In genomic region chr13:39684531-39685137, GRCh38 we compare ENCODE assay signal across 8 cellular contexts. TPM values are rescaled to one million over a fixed set of nuclear protein-coding genes. Genes with fewer than 3 reads are reported as not detected.
DNase-seq lines count a peak whose midpoint lies in the region; ATAC-seq lines count a peak whose summit lies in the region.

No MANE protein-coding gene starts in this region.

- DNase-seq in SIG-M5 treated with dmso at 0.1 percent for 504 hours (lab: John Stamatoyannopoulos, UW; ENCODE audit: unreplicated experiment) (peak; percentile 41), SIG-M5 (lab: John Stamatoyannopoulos, UW) (no peak), NCI-H526 (lab: John Stamatoyannopoulos, UW) (peak; percentile 28 to 74), dermis microvascular lymphatic vessel endothelial cell (ENCODE audit: low read depth in 2 of 2) (peak; percentile 55 to 62), non-pigmented ciliary epithelial cell (ENCODE audit: low read depth) (peak; percentile 11), NCI-H2029 treated with DMSO at 0.1 percent for 48 hours (lab: John Stamatoyannopoulos, UW) (no peak)

- no peak for ATAC-seq in GM18909 (IDR thresholded peaks at IDR 0.05; ENCODE audit: poor library complexity, unreplicated experiment)
- no peak for ATAC-seq in GM19455 (IDR thresholded peaks at IDR 0.05; ENCODE audit: unreplicated experiment)

RNA-seq across cellular contexts. Expression of gene COG6, which starts 29.2 kb away (rescaled TPM):
- 14.0 and 16.8 TPM in 2 replicates for total RNA-seq in dermis microvascular lymphatic vessel endothelial cell

Comparison
In these comparisons a context has a peak if more than half of its experiments do, and no peak if none do; other contexts are left out.
1. DNase-seq: peak in SIG-M5 treated with dmso at 0.1 percent for 504 hours (single experiment), NCI-H526 (2 of 2), dermis microvascular lymphatic vessel endothelial cell (2 of 2) and non-pigmented ciliary epithelial cell (single experiment); none in SIG-M5 (single experiment) and NCI-H2029 treated with DMSO at 0.1 percent for 48 hours (single experiment).